1 cellular context compared by ENCODE assay signal in genomic region chr3:49391310-49391709, GRCh38. TPM values are rescaled to one million over a fixed set of nuclear protein-coding genes. Genes with fewer than 3 reads are reported as not detected.
"Had no signal": no experiment of that assay in that cellular context is flagged by ENCODE, and none has a peak within 500 bp of the region (broad histone marks: within the 10 kb centered on the region; RNA-seq: fewer than 3 reads in every experiment).

No MANE protein-coding gene starts in this region.

RNA-seq across cellular contexts. Expression of gene AMT, which starts 31.0 kb away (rescaled TPM):
- total RNA-seq: ascending aorta had no signal
